Comparison of ENCODE assay signal across 9 cellular contexts in the genomic region with DNA sequence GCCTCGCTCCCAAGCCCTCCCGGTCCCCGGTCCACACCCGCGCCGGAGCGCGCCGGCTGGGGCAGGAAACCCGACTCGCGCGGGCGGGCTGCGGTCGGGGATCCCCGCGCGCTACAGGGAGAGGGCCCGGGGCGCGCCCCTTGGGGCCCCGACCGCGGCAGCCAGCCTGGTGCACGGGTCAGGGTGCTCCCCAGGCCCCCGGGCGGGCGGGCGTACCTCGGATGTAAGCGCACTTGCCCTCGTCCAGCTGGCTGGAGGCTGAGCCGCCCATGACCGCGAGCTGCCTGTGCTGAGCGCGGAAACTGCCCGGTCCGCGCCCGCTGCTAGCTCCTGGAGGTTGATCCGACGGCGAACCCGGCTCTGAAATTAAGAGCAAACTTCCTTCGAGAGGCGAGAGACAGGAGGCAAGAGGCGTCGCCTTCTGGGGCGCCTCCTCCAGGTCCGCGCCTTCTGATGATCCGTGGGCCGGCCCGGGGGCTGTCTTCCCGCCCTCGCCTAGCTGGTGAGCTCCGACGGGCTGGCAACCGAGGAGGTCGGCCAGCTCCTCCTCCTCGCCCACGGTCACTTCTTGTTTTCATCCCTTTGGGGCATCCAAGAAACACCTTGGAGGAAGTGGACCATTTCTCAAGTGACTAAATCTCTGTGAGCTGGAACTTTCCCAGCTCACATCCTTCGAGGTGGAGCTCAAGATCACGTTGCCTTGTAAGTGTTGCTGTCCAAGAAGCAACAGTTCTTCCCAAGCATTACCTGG. TPM values are rescaled to one million over a fixed set of nuclear protein-coding genes. Genes with fewer than 3 reads are reported as not detected.
A peak's percentile ranks its signal among the peaks of the same experiment; 100 is the strongest.
DNase-seq lines count a peak whose midpoint lies in the region; ATAC-seq, FAIRE-seq and TF ChIP-seq lines count a peak whose summit lies in the region.
"Had no signal": no experiment of that assay in that cellular context is flagged by ENCODE, and none has a peak within 500 bp of the region (broad histone marks: within the 10 kb centered on the region; RNA-seq: fewer than 3 reads in every experiment).

A gene with protein sequence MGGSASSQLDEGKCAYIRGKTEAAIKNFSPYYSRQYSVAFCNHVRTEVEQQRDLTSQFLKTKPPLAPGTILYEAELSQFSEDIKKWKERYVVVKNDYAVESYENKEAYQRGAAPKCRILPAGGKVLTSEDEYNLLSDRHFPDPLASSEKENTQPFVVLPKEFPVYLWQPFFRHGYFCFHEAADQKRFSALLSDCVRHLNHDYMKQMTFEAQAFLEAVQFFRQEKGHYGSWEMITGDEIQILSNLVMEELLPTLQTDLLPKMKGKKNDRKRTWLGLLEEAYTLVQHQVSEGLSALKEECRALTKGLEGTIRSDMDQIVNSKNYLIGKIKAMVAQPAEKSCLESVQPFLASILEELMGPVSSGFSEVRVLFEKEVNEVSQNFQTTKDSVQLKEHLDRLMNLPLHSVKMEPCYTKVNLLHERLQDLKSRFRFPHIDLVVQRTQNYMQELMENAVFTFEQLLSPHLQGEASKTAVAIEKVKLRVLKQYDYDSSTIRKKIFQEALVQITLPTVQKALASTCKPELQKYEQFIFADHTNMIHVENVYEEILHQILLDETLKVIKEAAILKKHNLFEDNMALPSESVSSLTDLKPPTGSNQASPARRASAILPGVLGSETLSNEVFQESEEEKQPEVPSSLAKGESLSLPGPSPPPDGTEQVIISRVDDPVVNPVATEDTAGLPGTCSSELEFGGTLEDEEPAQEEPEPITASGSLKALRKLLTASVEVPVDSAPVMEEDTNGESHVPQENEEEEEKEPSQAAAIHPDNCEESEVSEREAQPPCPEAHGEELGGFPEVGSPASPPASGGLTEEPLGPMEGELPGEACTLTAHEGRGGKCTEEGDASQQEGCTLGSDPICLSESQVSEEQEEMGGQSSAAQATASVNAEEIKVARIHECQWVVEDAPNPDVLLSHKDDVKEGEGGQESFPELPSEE (minus strand): TSS at position 423 of the 751 bp plus-strand sequence. CDS start 152 bp downstream, at position 271.

- no peaks in the 10 kb centered on the region for H3K27me3 Mint-ChIP-seq in CD4-positive, alpha-beta memory T cell
- peaks cover 17% of the 10 kb centered on the region for H3K27me3 Mint-ChIP-seq in activated T-helper 2 cell treated with anti-CD3 and anti-CD28 coated beads, Interferon-gamma antibody, Interleukin-2, Interleukin-4, amounts not matched to agents 10 μg/mL and 5 μg/mL and 100 μg/mL, durations not matched to agents 14 hours and 24 hours and 36 hours (ENCODE audit: low read depth)

- TF ChIP-seq CTCF in parathyroid adenoma (IDR thresholded peaks at IDR 0.05), result no peak
- TF ChIP-seq CTCF in transverse colon (IDR thresholded peaks at IDR 0.05), result no peak

- H3K36me3 ChIP-seq in CD4-positive, alpha-beta memory T cell (ENCODE audit: insufficient read depth, low read length), result no peaks in the 10 kb centered on the region
- H3K36me3 ChIP-seq in parathyroid adenoma (ENCODE audit: control insufficient read depth, insufficient read depth, low read length) (no peaks in the 10 kb centered on the region), transverse colon (no peaks in the 10 kb centered on the region)

- H3K36me3 Mint-ChIP-seq in CD4-positive, alpha-beta memory T cell, result peaks cover 0 to 11% of the 10 kb centered on the region in 2 donors
- H3K36me3 Mint-ChIP-seq in activated T-helper 2 cell treated with anti-CD3 and anti-CD28 coated beads, Interferon-gamma antibody, Interleukin-2, Interleukin-4, amounts not matched to agents 10 μg/mL and 5 μg/mL and 100 μg/mL, durations not matched to agents 14 hours and 24 hours and 36 hours (ENCODE audit: low read depth), result peaks cover 5% of the 10 kb centered on the region

- CTCF ChIA-PET in CD4-positive, alpha-beta memory T cell (lab: Charles Lee; ENCODE audit: partially characterized antibody), result interaction anchor here (0.9 to 20.3 kb wide), 10 partner anchors 8 to 171 kb away, joined by 3 to 506 read pairs (median 4); no protein-coding TSS in a partner anchor

- H3K4me2 ChIP-seq in parathyroid adenoma (ENCODE audit: low read length), result peak within 1 kb of the TSS; percentile 61

- ATAC-seq in HG03378 (IDR thresholded peaks at IDR 0.05; ENCODE audit: unreplicated experiment), result peak; percentile 52

- 1% methylated on average over 46 of the region's 66 CpGs; no CpG with 5 or more reads in 1 of the 2 donors for WGBS in transverse colon (ENCODE audit: low coverage in 1 of 2), 2 donors

- H3K27me3 ChIP-seq in CD4-positive, alpha-beta memory T cell (ENCODE audit: insufficient read depth, low read length), result no peaks in the 10 kb centered on the region
- H3K27me3 ChIP-seq in parathyroid adenoma (ENCODE audit: control insufficient read depth, insufficient read depth, low read length) (no peaks in the 10 kb centered on the region), transverse colon (peaks cover 54% of the 10 kb centered on the region)

- intact Hi-C loops in CD4-positive, alpha-beta memory T cell (cut with micrococcal nuclease), result loop anchor here (2.0 to 5.0 kb wide), 5 partner anchors 73 to 1403 kb away; a partner anchor contains a TSS
- intact Hi-C loops in activated T-helper 2 cell treated with anti-CD3 and anti-CD28 coated beads, Interferon-gamma antibody, Interleukin-2, Interleukin-4, amounts not matched to agents 10 μg/mL and 5 μg/mL and 100 μg/mL, durations not matched to agents 14 hours and 24 hours and 36 hours (cut with micrococcal nuclease), result loop anchor here (1.0 to 5.0 kb wide), 7 partner anchors 19 to 1502 kb away; a partner anchor contains a TSS
- intact Hi-C loops in transverse colon (cut with DNase I; ENCODE audit: low total_unique reads), result loop anchor here (5.0 kb wide), 1 partner anchor 92 kb away; no protein-coding TSS in a partner anchor

- no peaks in the 10 kb centered on the region for H3K9me3 Mint-ChIP-seq in CD4-positive, alpha-beta memory T cell
- H3K9me3 Mint-ChIP-seq in activated T-helper 2 cell treated with anti-CD3 and anti-CD28 coated beads, Interferon-gamma antibody, Interleukin-2, Interleukin-4, amounts not matched to agents 10 μg/mL and 5 μg/mL and 100 μg/mL, durations not matched to agents 14 hours and 24 hours and 36 hours, result no peaks in the 10 kb centered on the region

- FAIRE-seq in GM19239 (lab: Jason Lieb, UNC), result peak; percentile 54
- FAIRE-seq: frontal cortex had no signal

- DNase-seq in CD4-positive, alpha-beta memory T cell, result peak; percentile 57 to 78 (median 74)
- DNase-seq in GM19239 (ENCODE audit: insufficient read length, low spot score), result peak; percentile 36
- peak; percentile 55 for DNase-seq in RPMI7951 (ENCODE audit: low read depth)
- DNase-seq in activated T-helper 2 cell treated with anti-CD3 and anti-CD28 coated beads, Interferon-gamma antibody, Interleukin-2, Interleukin-4, amounts not matched to agents 10 μg/mL and 5 μg/mL and 100 μg/mL, durations not matched to agents 14 hours and 24 hours and 36 hours (ENCODE audit: low spot score), result peak; percentile 61
- no peak for DNase-seq in glomerular endothelial cell (ENCODE audit: extremely low read depth, low read depth, low spot score)
- DNase-seq in transverse colon, result peak; percentile 76

- no peak for TF ChIP-seq EP300 in transverse colon (IDR thresholded peaks at IDR 0.05; ENCODE audit: low read depth)

- peaks cover 31 to 66% (median 48%) of the 10 kb centered on the region in 4 donors for H3K4me1 Mint-ChIP-seq in CD4-positive, alpha-beta memory T cell
- peaks cover 49% of the 10 kb centered on the region for H3K4me1 Mint-ChIP-seq in activated T-helper 2 cell treated with anti-CD3 and anti-CD28 coated beads, Interferon-gamma antibody, Interleukin-2, Interleukin-4, amounts not matched to agents 10 μg/mL and 5 μg/mL and 100 μg/mL, durations not matched to agents 14 hours and 24 hours and 36 hours (ENCODE audit: low read depth)

- no peaks in the 10 kb centered on the region for H3K9me3 ChIP-seq in CD4-positive, alpha-beta memory T cell (ENCODE audit: control insufficient read depth in 1 of 2, low read length in 2 of 2)
- H3K9me3 ChIP-seq in parathyroid adenoma (ENCODE audit: control insufficient read depth, low read length), result no peaks in the 10 kb centered on the region
- no peaks in the 10 kb centered on the region for H3K9me3 ChIP-seq in transverse colon

- peak; percentile 56 for TF ChIP-seq POLR2A in transverse colon (IDR thresholded peaks at IDR 0.05)

- H2AFZ ChIP-seq in parathyroid adenoma, result peak within 1 kb of the TSS; percentile 57

- in situ Hi-C loops in transverse colon (cut with MboI; ENCODE audit: low pct_ligation_motif_present in 1 of 4, low pct_unique_long_range_greater_than_20kb in 1 of 4, low sequenced_read_pairs in 3 of 4), result no loop called here

- peak within 1 kb of the TSS; percentile 91 for H3K27ac ChIP-seq in CD4-positive, alpha-beta memory T cell (ENCODE audit: low read depth, low read length)
- no peak within 1 kb of the TSS for H3K27ac ChIP-seq in parathyroid adenoma
- H3K27ac ChIP-seq in transverse colon, result peak within 1 kb of the TSS; percentile 72 to 89 (median 84)

- no peaks in the 10 kb centered on the region for H3K79me2 ChIP-seq in parathyroid adenoma

- H3K4me3 ChIP-seq in CD4-positive, alpha-beta memory T cell (ENCODE audit: low read length in 2 of 2), result peak within 1 kb of the TSS; percentile 70 to 85
- peak within 1 kb of the TSS; percentile 53 for H3K4me3 ChIP-seq in parathyroid adenoma (ENCODE audit: low read depth, low read length)
- peak within 1 kb of the TSS; percentile 47 to 61 (median 54) for H3K4me3 ChIP-seq in transverse colon

- peaks cover 59% of the 10 kb centered on the region for H3K4me1 ChIP-seq in CD4-positive, alpha-beta memory T cell (ENCODE audit: insufficient read depth, low read length)
- H3K4me1 ChIP-seq in parathyroid adenoma (no peaks in the 10 kb centered on the region), transverse colon (peaks cover 0 to 18% (median 5%) of the 10 kb centered on the region in 4 donors)

- no peak within 1 kb of the TSS for H3K9ac ChIP-seq in parathyroid adenoma

- peak within 1 kb of the TSS; percentile 96 to 100 (median 97) for H3K27ac Mint-ChIP-seq in CD4-positive, alpha-beta memory T cell
- peak within 1 kb of the TSS; percentile 96 for H3K27ac Mint-ChIP-seq in activated T-helper 2 cell treated with anti-CD3 and anti-CD28 coated beads, Interferon-gamma antibody, Interleukin-2, Interleukin-4, amounts not matched to agents 10 μg/mL and 5 μg/mL and 100 μg/mL, durations not matched to agents 14 hours and 24 hours and 36 hours

- peak within 1 kb of the TSS; percentile 93 to 100 (median 98) for H3K4me3 Mint-ChIP-seq in CD4-positive, alpha-beta memory T cell
- peak within 1 kb of the TSS; percentile 90 for H3K4me3 Mint-ChIP-seq in activated T-helper 2 cell treated with anti-CD3 and anti-CD28 coated beads, Interferon-gamma antibody, Interleukin-2, Interleukin-4, amounts not matched to agents 10 μg/mL and 5 μg/mL and 100 μg/mL, durations not matched to agents 14 hours and 24 hours and 36 hours (ENCODE audit: low read depth)

- POLR2A ChIA-PET in CD4-positive, alpha-beta memory T cell (lab: Charles Lee; ENCODE audit: partially characterized antibody), result interaction anchor here (0.8 to 5.6 kb wide), 22 partner anchors 8 to 343 kb away, joined by 3 to 43 read pairs (median 4); a partner anchor contains a TSS

RNA-seq across cellular contexts. Expression of the gene that starts here (rescaled TPM):
- total RNA-seq in CD4-positive, alpha-beta memory T cell, result 10 to 100 TPM; 42.8 to 43.2 TPM
- polyA plus RNA-seq in CD4-positive, alpha-beta memory T cell, result 10 to 100 TPM in 1 of 2 donors, 1 to 10 TPM in 1; 9.9 to 32.9 TPM
- total RNA-seq in RPMI7951 (2014; rRNA removed; shearing (Covaris generic)), result 9.7 and 9.9 TPM in 2 replicates
- total RNA-seq in activated T-helper 2 cell treated with anti-CD3 and anti-CD28 coated beads, Interferon-gamma antibody, Interleukin-2, Interleukin-4, amounts not matched to agents 10 μg/mL and 5 μg/mL and 100 μg/mL, durations not matched to agents 14 hours and 24 hours and 36 hours, result 16.8 and 17.0 TPM in 2 replicates
- 5.9 and 19.7 TPM in 2 replicates for total RNA-seq in glomerular endothelial cell
- 10 to 100 TPM; 22.7 to 38.7 (median 31.7) TPM for total RNA-seq in transverse colon
